ENCODE assay signal across 1 cellular context in the genomic region with DNA sequence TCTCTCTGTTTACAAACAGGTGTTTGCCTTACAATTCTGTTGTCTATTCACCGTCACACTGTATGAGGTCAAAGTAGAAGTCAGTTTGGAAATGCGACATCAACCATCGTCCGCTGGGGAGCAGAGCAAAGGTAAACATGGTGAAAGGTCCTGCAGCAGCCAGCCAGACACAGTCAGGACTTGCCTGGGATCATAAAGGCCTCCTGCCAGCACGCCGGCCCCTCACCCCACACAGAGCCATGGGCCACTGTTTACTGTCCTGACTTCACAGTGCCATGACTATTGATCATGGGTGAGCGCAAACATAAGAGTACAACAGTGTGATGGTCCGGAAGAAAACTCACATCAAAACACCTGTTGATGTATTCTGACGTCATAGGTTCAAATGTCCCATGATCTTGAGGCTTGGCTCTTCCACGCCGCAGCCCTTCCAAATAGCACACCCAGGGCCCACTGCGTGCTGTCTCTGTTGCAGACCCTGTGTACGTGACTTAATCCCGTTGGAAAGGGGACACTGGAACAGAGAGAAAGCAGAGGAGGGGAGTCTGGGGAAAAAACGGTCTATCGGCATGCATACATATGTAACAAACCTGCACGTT.
TF ChIP-seq lines count a peak whose summit lies in the region.

No MANE protein-coding gene starts in this region.

TF ChIP-seq in HepG2, 621 proteins besides CTCF, POLR2A, EP300 and RAD21 (continued from another document and continues in another):
- TF ChIP-seq, protein P1, sequence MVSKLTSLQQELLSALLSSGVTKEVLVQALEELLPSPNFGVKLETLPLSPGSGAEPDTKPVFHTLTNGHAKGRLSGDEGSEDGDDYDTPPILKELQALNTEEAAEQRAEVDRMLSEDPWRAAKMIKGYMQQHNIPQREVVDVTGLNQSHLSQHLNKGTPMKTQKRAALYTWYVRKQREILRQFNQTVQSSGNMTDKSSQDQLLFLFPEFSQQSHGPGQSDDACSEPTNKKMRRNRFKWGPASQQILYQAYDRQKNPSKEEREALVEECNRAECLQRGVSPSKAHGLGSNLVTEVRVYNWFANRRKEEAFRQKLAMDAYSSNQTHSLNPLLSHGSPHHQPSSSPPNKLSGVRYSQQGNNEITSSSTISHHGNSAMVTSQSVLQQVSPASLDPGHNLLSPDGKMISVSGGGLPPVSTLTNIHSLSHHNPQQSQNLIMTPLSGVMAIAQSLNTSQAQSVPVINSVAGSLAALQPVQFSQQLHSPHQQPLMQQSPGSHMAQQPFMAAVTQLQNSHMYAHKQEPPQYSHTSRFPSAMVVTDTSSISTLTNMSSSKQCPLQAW (CRISPR knock-in tag; IDR thresholded peaks at IDR 0.05): peak; percentile 99
- TF ChIP-seq ISL2 (CRISPR knock-in tag; IDR thresholded peaks at IDR 0.05) (peak; percentile 96), REL (CRISPR knock-in tag; conservative IDR thresholded peaks at IDR 0.05) (no peak), ZNF713 (CRISPR knock-in tag; IDR thresholded peaks at IDR 0.05) (no peak), HHEX (CRISPR knock-in tag; IDR thresholded peaks at IDR 0.05) (peak; percentile 87), HNRNPUL1 (IDR thresholded peaks at IDR 0.05; ENCODE audit: low read depth, low read length) (no peak), ZNF451 (CRISPR knock-in tag; IDR thresholded peaks at IDR 0.05) (peak; percentile 96), ZNF775 (CRISPR knock-in tag; IDR thresholded peaks at IDR 0.05; ENCODE audit: borderline replicate concordance) (no peak), MED1 (CRISPR knock-in tag; IDR thresholded peaks at IDR 0.05) (peak; percentile 100), RAD51 (IDR thresholded peaks at IDR 0.05; ENCODE audit: borderline replicate concordance) (no peak), ZNF619 (CRISPR knock-in tag; IDR thresholded peaks at IDR 0.05) (peak; percentile 98), XRCC5 (optimal IDR thresholded peaks at IDR 0.05; ENCODE audit: low read length) (peak; percentile 95), ZNF510 (CRISPR knock-in tag; IDR thresholded peaks at IDR 0.05; ENCODE audit: low read depth) (no peak), ZFX (CRISPR knock-in tag; IDR thresholded peaks at IDR 0.05; ENCODE audit: low read depth) (peak; percentile 90), ZNF737 (CRISPR knock-in tag; IDR thresholded peaks at IDR 0.05; ENCODE audit: borderline replicate concordance) (no peak; the same call in 1 of the 2 replicates), MXI1 (IDR thresholded peaks at IDR 0.05; ENCODE audit: borderline replicate concordance, low read depth, low read length) (peak; percentile 88; the same call in 1 of the 3 replicates), JUNB (CRISPR knock-in tag; IDR thresholded peaks at IDR 0.05; ENCODE audit: borderline replicate concordance) (0 out of 2 replicates have a peak, but pooled peaks have one; percentile 82), ZSCAN21 (CRISPR knock-in tag; IDR thresholded peaks at IDR 0.05; ENCODE audit: borderline replicate concordance) (peak; percentile 98), ZNF382 (CRISPR knock-in tag; IDR thresholded peaks at IDR 0.05; ENCODE audit: borderline replicate concordance) (no peak), FOXO1 (CRISPR knock-in tag; IDR thresholded peaks at IDR 0.05) (peak; percentile 100), ZNF501 (CRISPR knock-in tag; IDR thresholded peaks at IDR 0.05) (peak; percentile 98), ZNF629 (CRISPR knock-in tag; conservative IDR thresholded peaks at IDR 0.05) (peak; percentile 43; the same call in 1 of the 2 replicates), ZNF263 (CRISPR knock-in tag; IDR thresholded peaks at IDR 0.05) (peak; percentile 42; the same call in 1 of the 2 replicates), RFXAP (CRISPR knock-in tag; IDR thresholded peaks at IDR 0.05; ENCODE audit: borderline replicate concordance) (peak; percentile 93), SCMH1 (CRISPR knock-in tag; IDR thresholded peaks at IDR 0.05; ENCODE audit: borderline replicate concordance) (no peak), ZNF720 (CRISPR knock-in tag; IDR thresholded peaks at IDR 0.05) (no peak), ZNF10 (CRISPR knock-in tag; IDR thresholded peaks at IDR 0.05; ENCODE audit: borderline replicate concordance, low read depth) (no peak), MZF1 (CRISPR knock-in tag; IDR thresholded peaks at IDR 0.05; ENCODE audit: borderline replicate concordance) (0 out of 2 replicates have a peak, but pooled peaks have one; percentile 71), FOXM1 (CRISPR knock-in tag; IDR thresholded peaks at IDR 0.05) (peak; percentile 84; the same call in 1 of the 2 replicates), ZNF788 (CRISPR knock-in tag; IDR thresholded peaks at IDR 0.05; ENCODE audit: borderline replicate concordance) (peak; percentile 98; the same call in 1 of the 2 replicates), NFATC3 (CRISPR knock-in tag; IDR thresholded peaks at IDR 0.05) (no peak), MIXL1 (CRISPR knock-in tag; IDR thresholded peaks at IDR 0.05) (no peak; the same call in none of the 2 replicates), ZNF225 (CRISPR knock-in tag; IDR thresholded peaks at IDR 0.05) (peak; percentile 85; the same call in 1 of the 2 replicates), ZNF709 (CRISPR knock-in tag; IDR thresholded peaks at IDR 0.05) (peak; percentile 81; the same call in 1 of the 2 replicates), MTA3 (CRISPR knock-in tag; IDR thresholded peaks at IDR 0.05) (no peak), ZBTB7B (CRISPR knock-in tag; IDR thresholded peaks at IDR 0.05) (peak; percentile 90), CHD4 (IDR thresholded peaks at IDR 0.05; ENCODE audit: borderline replicate concordance, low read length) (peak; percentile 72; the same call in 1 of the 2 replicates), CHCHD3 (CRISPR knock-in tag; IDR thresholded peaks at IDR 0.05) (no peak), REPIN1 (CRISPR knock-in tag; IDR thresholded peaks at IDR 0.05; ENCODE audit: borderline replicate concordance, low read depth) (peak; percentile 99), BRCA1 (CRISPR knock-in tag; IDR thresholded peaks at IDR 0.05) (peak; percentile 76; the same call in 1 of the 2 replicates), CENPX (CRISPR knock-in tag; IDR thresholded peaks at IDR 0.05) (no peak)
- TF ChIP-seq, protein P2, sequence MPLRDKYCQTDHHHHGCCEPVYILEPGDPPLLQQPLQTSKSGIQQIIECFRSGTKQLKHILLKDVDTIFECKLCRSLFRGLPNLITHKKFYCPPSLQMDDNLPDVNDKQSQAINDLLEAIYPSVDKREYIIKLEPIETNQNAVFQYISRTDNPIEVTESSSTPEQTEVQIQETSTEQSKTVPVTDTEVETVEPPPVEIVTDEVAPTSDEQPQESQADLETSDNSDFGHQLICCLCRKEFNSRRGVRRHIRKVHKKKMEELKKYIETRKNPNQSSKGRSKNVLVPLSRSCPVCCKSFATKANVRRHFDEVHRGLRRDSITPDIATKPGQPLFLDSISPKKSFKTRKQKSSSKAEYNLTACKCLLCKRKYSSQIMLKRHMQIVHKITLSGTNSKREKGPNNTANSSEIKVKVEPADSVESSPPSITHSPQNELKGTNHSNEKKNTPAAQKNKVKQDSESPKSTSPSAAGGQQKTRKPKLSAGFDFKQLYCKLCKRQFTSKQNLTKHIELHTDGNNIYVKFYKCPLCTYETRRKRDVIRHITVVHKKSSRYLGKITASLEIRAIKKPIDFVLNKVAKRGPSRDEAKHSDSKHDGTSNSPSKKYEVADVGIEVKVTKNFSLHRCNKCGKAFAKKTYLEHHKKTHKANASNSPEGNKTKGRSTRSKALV (CRISPR knock-in tag; IDR thresholded peaks at IDR 0.05): peak; percentile 95
- TF ChIP-seq, protein P3, sequence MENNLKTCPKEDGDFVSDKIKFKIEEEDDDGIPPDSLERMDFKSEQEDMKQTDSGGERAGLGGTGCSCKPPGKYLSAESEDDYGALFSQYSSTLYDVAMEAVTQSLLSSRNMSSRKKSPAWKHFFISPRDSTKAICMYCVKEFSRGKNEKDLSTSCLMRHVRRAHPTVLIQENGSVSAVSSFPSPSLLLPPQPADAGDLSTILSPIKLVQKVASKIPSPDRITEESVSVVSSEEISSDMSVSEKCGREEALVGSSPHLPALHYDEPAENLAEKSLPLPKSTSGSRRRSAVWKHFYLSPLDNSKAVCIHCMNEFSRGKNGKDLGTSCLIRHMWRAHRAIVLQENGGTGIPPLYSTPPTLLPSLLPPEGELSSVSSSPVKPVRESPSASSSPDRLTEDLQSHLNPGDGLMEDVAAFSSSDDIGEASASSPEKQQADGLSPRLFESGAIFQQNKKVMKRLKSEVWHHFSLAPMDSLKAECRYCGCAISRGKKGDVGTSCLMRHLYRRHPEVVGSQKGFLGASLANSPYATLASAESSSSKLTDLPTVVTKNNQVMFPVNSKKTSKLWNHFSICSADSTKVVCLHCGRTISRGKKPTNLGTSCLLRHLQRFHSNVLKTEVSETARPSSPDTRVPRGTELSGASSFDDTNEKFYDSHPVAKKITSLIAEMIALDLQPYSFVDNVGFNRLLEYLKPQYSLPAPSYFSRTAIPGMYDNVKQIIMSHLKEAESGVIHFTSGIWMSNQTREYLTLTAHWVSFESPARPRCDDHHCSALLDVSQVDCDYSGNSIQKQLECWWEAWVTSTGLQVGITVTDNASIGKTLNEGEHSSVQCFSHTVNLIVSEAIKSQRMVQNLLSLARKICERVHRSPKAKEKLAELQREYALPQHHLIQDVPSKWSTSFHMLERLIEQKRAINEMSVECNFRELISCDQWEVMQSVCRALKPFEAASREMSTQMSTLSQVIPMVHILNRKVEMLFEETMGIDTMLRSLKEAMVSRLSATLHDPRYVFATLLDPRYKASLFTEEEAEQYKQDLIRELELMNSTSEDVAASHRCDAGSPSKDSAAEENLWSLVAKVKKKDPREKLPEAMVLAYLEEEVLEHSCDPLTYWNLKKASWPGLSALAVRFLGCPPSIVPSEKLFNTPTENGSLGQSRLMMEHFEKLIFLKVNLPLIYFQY (CRISPR knock-in tag; IDR thresholded peaks at IDR 0.05; ENCODE audit: borderline replicate concordance): peak; percentile 95; the same call in 1 of the 2 replicates
- TF ChIP-seq, protein P4, sequence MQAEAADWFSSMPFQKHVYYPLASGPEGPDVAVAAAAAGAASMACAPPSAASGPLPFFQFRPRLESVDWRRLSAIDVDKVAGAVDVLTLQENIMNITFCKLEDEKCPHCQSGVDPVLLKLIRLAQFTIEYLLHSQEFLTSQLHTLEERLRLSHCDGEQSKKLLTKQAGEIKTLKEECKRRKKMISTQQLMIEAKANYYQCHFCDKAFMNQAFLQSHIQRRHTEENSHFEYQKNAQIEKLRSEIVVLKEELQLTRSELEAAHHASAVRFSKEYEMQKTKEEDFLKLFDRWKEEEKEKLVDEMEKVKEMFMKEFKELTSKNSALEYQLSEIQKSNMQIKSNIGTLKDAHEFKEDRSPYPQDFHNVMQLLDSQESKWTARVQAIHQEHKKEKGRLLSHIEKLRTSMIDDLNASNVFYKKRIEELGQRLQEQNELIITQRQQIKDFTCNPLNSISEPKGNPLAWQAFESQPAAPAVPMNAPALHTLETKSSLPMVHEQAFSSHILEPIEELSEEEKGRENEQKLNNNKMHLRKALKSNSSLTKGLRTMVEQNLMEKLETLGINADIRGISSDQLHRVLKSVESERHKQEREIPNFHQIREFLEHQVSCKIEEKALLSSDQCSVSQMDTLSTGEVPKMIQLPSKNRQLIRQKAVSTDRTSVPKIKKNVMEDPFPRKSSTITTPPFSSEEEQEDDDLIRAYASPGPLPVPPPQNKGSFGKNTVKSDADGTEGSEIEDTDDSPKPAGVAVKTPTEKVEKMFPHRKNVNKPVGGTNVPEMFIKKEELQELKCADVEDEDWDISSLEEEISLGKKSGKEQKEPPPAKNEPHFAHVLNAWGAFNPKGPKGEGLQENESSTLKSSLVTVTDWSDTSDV (CRISPR knock-in tag; IDR thresholded peaks at IDR 0.05): no peak
- TF ChIP-seq, protein P5, sequence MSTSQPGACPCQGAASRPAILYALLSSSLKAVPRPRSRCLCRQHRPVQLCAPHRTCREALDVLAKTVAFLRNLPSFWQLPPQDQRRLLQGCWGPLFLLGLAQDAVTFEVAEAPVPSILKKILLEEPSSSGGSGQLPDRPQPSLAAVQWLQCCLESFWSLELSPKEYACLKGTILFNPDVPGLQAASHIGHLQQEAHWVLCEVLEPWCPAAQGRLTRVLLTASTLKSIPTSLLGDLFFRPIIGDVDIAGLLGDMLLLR (CRISPR knock-in tag; IDR thresholded peaks at IDR 0.05): no peak
- TF ChIP-seq, protein P6, sequence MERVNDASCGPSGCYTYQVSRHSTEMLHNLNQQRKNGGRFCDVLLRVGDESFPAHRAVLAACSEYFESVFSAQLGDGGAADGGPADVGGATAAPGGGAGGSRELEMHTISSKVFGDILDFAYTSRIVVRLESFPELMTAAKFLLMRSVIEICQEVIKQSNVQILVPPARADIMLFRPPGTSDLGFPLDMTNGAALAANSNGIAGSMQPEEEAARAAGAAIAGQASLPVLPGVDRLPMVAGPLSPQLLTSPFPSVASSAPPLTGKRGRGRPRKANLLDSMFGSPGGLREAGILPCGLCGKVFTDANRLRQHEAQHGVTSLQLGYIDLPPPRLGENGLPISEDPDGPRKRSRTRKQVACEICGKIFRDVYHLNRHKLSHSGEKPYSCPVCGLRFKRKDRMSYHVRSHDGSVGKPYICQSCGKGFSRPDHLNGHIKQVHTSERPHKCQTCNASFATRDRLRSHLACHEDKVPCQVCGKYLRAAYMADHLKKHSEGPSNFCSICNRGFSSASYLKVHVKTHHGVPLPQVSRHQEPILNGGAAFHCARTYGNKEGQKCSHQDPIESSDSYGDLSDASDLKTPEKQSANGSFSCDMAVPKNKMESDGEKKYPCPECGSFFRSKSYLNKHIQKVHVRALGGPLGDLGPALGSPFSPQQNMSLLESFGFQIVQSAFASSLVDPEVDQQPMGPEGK (CRISPR knock-in tag; IDR thresholded peaks at IDR 0.05): peak; percentile 86
- TF ChIP-seq, protein P7, sequence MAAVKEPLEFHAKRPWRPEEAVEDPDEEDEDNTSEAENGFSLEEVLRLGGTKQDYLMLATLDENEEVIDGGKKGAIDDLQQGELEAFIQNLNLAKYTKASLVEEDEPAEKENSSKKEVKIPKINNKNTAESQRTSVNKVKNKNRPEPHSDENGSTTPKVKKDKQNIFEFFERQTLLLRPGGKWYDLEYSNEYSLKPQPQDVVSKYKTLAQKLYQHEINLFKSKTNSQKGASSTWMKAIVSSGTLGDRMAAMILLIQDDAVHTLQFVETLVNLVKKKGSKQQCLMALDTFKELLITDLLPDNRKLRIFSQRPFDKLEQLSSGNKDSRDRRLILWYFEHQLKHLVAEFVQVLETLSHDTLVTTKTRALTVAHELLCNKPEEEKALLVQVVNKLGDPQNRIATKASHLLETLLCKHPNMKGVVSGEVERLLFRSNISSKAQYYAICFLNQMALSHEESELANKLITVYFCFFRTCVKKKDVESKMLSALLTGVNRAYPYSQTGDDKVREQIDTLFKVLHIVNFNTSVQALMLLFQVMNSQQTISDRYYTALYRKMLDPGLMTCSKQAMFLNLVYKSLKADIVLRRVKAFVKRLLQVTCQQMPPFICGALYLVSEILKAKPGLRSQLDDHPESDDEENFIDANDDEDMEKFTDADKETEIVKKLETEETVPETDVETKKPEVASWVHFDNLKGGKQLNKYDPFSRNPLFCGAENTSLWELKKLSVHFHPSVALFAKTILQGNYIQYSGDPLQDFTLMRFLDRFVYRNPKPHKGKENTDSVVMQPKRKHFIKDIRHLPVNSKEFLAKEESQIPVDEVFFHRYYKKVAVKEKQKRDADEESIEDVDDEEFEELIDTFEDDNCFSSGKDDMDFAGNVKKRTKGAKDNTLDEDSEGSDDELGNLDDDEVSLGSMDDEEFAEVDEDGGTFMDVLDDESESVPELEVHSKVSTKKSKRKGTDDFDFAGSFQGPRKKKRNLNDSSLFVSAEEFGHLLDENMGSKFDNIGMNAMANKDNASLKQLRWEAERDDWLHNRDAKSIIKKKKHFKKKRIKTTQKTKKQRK (IDR thresholded peaks at IDR 0.05; ENCODE audit: low read length): no peak
